In genomic region chr3:191997093-191997492, GRCh38 we compare ENCODE assay signal across 1 cellular context.
TF ChIP-seq lines count a peak whose summit lies in the region.

No MANE protein-coding gene starts in this region.

TF ChIP-seq in Ishikawa, 13 proteins besides CTCF, POLR2A, EP300 and RAD21 (continued from another document):
- no peak for TF ChIP-seq REST (IDR thresholded peaks at IDR 0.05; ENCODE audit: low read depth)
- TF ChIP-seq NFIC (IDR thresholded peaks at IDR 0.05) = no peak
- no peak for TF ChIP-seq TEAD4 (IDR thresholded peaks at IDR 0.05)
- TF ChIP-seq YY1 (IDR thresholded peaks at IDR 0.05; ENCODE audit: low read depth) = no peak
